ENCODE assay signal across 8 cellular contexts in the genomic region with DNA sequence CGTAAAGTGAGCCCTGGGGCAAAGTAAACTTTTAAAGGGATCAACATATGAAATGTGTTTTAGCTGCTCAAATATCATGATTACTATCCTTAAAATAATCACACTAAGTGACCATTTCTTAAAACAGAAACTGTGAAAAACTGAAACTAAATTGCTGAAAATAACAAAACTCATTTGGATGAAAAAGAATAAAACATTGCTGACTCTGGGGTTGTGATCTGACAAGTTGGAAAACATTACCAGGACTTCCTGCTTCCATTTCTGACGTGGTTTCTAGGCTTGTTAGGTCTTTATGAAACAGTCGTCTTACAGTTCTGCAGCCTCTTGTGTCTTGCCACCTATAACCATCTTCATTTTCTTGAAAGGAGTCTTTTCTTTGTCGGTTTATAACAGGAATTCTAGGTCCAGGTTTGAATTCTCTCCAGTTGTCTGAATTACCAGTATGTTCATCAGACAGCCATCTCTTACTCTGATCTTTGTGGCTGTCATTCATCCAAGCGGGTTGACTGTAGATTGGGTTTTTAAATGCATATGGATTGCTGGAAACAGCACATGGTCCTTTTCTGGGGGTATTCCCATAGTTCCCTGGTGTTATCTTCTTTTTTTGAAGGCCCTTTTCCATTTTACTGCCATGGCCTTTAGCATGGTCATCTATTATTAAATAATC. TPM values are rescaled to one million over a fixed set of nuclear protein-coding genes. Genes with fewer than 3 reads are reported as not detected.
DNase-seq lines count a peak whose midpoint lies in the region; ATAC-seq, FAIRE-seq and TF ChIP-seq lines count a peak whose summit lies in the region.

No MANE protein-coding gene starts in this region.

- H3K4me3 ChIP-seq in astrocyte (ENCODE audit: insufficient read depth, low read depth, low read length) (peak overlapping the region; percentile 88), mesendoderm (ENCODE audit: low read length) (no peak overlapping the region)

- H3K27me3 Mint-ChIP-seq in astrocyte (ENCODE audit: low read depth, unreplicated experiment), result no peaks in the 10 kb centered on the region

- TF ChIP-seq CTCF in astrocyte (IDR thresholded peaks at IDR 0.05; ENCODE audit: insufficient read depth, low read depth, low read length), result no peak

- H3K36me3 Mint-ChIP-seq in astrocyte (ENCODE audit: low read depth, unreplicated experiment), result peaks cover 8% of the 10 kb centered on the region

- H3K9ac ChIP-seq in astrocyte (ENCODE audit: low read length), result peak overlapping the region; percentile 96
- H3K9ac ChIP-seq in mesendoderm (ENCODE audit: low read length), result peak overlapping the region; percentile 11

- no peak for FAIRE-seq in astrocyte (lab: Jason Lieb, UNC)
- no peak for FAIRE-seq in RCC 7860 (lab: Jason Lieb, UNC)

- H3K4me2 ChIP-seq in astrocyte (ENCODE audit: low read length), result peak overlapping the region; percentile 87
- peak overlapping the region; percentile 13 for H3K4me2 ChIP-seq in mesendoderm (ENCODE audit: low read length)

- H4K8ac ChIP-seq in mesendoderm (ENCODE audit: low read depth, low read length), result no peak overlapping the region

- H3K4me1 ChIP-seq in astrocyte (ENCODE audit: insufficient read depth, low read length) (peaks cover 19% of the 10 kb centered on the region), mesendoderm (ENCODE audit: control insufficient read depth, low read depth, low read length) (peaks cover 3% of the 10 kb centered on the region)

- H2BK120ac ChIP-seq in mesendoderm (ENCODE audit: low read depth, low read length), result peak overlapping the region; percentile 38

- H3K4me3 Mint-ChIP-seq in astrocyte (ENCODE audit: unreplicated experiment), result peak overlapping the region; percentile 100

- peaks cover 22% of the 10 kb centered on the region for H3K4me1 Mint-ChIP-seq in astrocyte (ENCODE audit: low read depth, unreplicated experiment)

- H3K9me3 ChIP-seq in astrocyte (ENCODE audit: insufficient read depth, low read depth, low read length), result no peaks in the 10 kb centered on the region

- H3K18ac ChIP-seq in mesendoderm (ENCODE audit: low read length), result no peak overlapping the region

- peak overlapping the region; percentile 36 for H3K27ac Mint-ChIP-seq in astrocyte (ENCODE audit: unreplicated experiment)

- peak overlapping the region; percentile 17 for H3K56ac ChIP-seq in mesendoderm (ENCODE audit: low read length)

- H3K9me3 Mint-ChIP-seq in astrocyte (ENCODE audit: unreplicated experiment), result peaks cover 2% of the 10 kb centered on the region

- H2BK15ac ChIP-seq in mesendoderm (replicated peaks; ENCODE audit: low read depth), result no peak overlapping the region

- DNase-seq in AML-193 (lab: John Stamatoyannopoulos, UW), result peak; percentile 5 to 19
- no peak for DNase-seq in astrocyte (ENCODE audit: low read depth)
- DNase-seq in mesendoderm, result no peak
- no peak for DNase-seq in NCI-H146 treated with DMSO at 0.1 percent for 48 hours (lab: John Stamatoyannopoulos, UW; ENCODE audit: unreplicated experiment)
- no peak for DNase-seq in cerebellum (ENCODE audit: low spot score)
- no peak for DNase-seq in RCC 7860 (ENCODE audit: low spot score)

- H2AK5ac ChIP-seq in mesendoderm (ENCODE audit: low read length), result no peak overlapping the region

- H3K27me3 ChIP-seq in astrocyte (ENCODE audit: insufficient read depth, low read length), result no peaks in the 10 kb centered on the region
- H3K27me3 ChIP-seq in mesendoderm (ENCODE audit: insufficient read depth, low read length, poor library complexity), result no peaks in the 10 kb centered on the region

- no peak overlapping the region for H3K27ac ChIP-seq in astrocyte (ENCODE audit: low read depth, low read length)
- no peak overlapping the region for H3K27ac ChIP-seq in mesendoderm (ENCODE audit: low read depth, low read length)

- no CpG with 5 or more reads among the region's 5 CpGs for WGBS in mesendoderm (ENCODE audit: extremely low coverage, insufficient coverage, low lambda C conversion rate)

- H3K36me3 ChIP-seq in astrocyte (ENCODE audit: insufficient read depth, low read length) (peaks cover 13% of the 10 kb centered on the region), mesendoderm (ENCODE audit: control insufficient read depth, insufficient read depth, low read length) (no peaks in the 10 kb centered on the region)

- peaks cover 6% of the 10 kb centered on the region for H3K79me1 ChIP-seq in mesendoderm (ENCODE audit: low read length)

- H3K4ac ChIP-seq in mesendoderm (ENCODE audit: low read depth, low read length), result no peak overlapping the region

- H2BK5ac ChIP-seq in mesendoderm (ENCODE audit: low read length), result no peak overlapping the region

- no peak overlapping the region for H4K5ac ChIP-seq in mesendoderm (ENCODE audit: low read length)

- H3K23ac ChIP-seq in mesendoderm (ENCODE audit: low read length), result no peak overlapping the region

- peak; percentile 15 for ATAC-seq in HG02973 (IDR thresholded peaks at IDR 0.05; ENCODE audit: unreplicated experiment)
- ATAC-seq in GM21786 (IDR thresholded peaks at IDR 0.05; ENCODE audit: unreplicated experiment), result no peak

- H4K20me1 ChIP-seq in astrocyte (ENCODE audit: insufficient read depth, low read length), result peaks cover 23% of the 10 kb centered on the region

- H2AFZ ChIP-seq in astrocyte (ENCODE audit: low read depth, low read length), result no peak overlapping the region

- H3K79me2 ChIP-seq in astrocyte (ENCODE audit: insufficient read depth, low read length) (peaks cover 63% of the 10 kb centered on the region), mesendoderm (ENCODE audit: control insufficient read depth, insufficient read depth, low read length) (peaks cover 22% of the 10 kb centered on the region)

RNA-seq across cellular contexts. Expression of a gene that starts 1.6 kb away (rescaled TPM):
- total RNA-seq in astrocyte (24.8 and 27.6 TPM in 2 replicates), cerebellum (34.4 TPM)
- 10.7 TPM for polyA plus RNA-seq in mesendoderm (2013, experiment 1 of 2)
- polyA plus RNA-seq in mesendoderm (2013, experiment 2 of 2), result 10.9 TPM

Comparison
In these comparisons a context has a peak if more than half of its experiments do, and no peak if none do; other contexts are left out.
1. DNase-seq: peak in AML-193 (2 of 2); none in astrocyte (single experiment), mesendoderm (single experiment), NCI-H146 treated with DMSO at 0.1 percent for 48 hours (single experiment), cerebellum (single experiment) and RCC 7860 (single experiment).